25 cellular contexts compared by ENCODE assay signal in genomic region chr1:196680107-196680506, GRCh38. TPM values are rescaled to one million over a fixed set of nuclear protein-coding genes. Genes with fewer than 3 reads are reported as not detected.
A peak's percentile ranks its signal among the peaks of the same experiment; 100 is the strongest.
DNase-seq lines count a peak whose midpoint lies in the region; ATAC-seq, FAIRE-seq and TF ChIP-seq lines count a peak whose summit lies in the region.
"Had no signal": no experiment of that assay in that cellular context is flagged by ENCODE, and none has a peak within 500 bp of the region (broad histone marks: within the 10 kb centered on the region; RNA-seq: fewer than 3 reads in every experiment).

No MANE protein-coding gene starts in this region.

- no peak for TF ChIP-seq POLR2A in HepG2 (IDR thresholded peaks at IDR 0.05; ENCODE audit: insufficient read depth in 1 of 2, low read depth in 2 of 2, low read length in 2 of 2)

- no peaks in the 10 kb centered on the region for H3K9me3 ChIP-seq in HepG2 (ENCODE audit: low read length)
- H3K9me3 ChIP-seq: esophagus squamous epithelium, Peyer's patch had no signal

- ATAC-seq in GM21576 (IDR thresholded peaks at IDR 0.05; ENCODE audit: unreplicated experiment) (no peak), GM19035 (IDR thresholded peaks at IDR 0.05; ENCODE audit: unreplicated experiment) (no peak), HepG2 (no peak)
- ATAC-seq in activated T-cell treated with anti-CD3 and anti-CD28 coated beads, Interleukin-2, amount 50 U/mL, for 4 hours, result no peak
- ATAC-seq: activated T-cell treated with anti-CD3 and anti-CD28 coated beads, Interleukin-2, amount 50 U/mL, for 72 hours had no signal

- peak; percentile 76 for DNase-seq in A172 (ENCODE audit: low spot score)
- DNase-seq in HS-27A (ENCODE audit: low read depth), result peak; percentile 54
- peak; percentile 28 for DNase-seq in amniotic epithelial cell (ENCODE audit: low read depth)
- peak; percentile 51 for DNase-seq in fibroblast of pulmonary artery (ENCODE audit: low read depth)
- no peak for DNase-seq in activated T-cell treated with anti-CD3 and anti-CD28 coated beads, Interleukin-2, amount 50 U/mL, for 4 hours
- DNase-seq in HepG2 (ENCODE audit: low spot score), result no peak
- DNase-seq: 8988T; activated CD4-positive, alpha-beta T cell treated with anti-CD3 and anti-CD28 coated beads for 1 hour; activated naive CD4-positive, alpha-beta T cell treated with anti-CD3 and anti-CD28 coated beads, Interleukin-2, amount 50 U/mL, for 16 hours; activated T-cell treated with anti-CD3 and anti-CD28 coated beads, Interleukin-2, amount 50 U/mL, for 72 hours; aorta; effector CD8-positive, alpha-beta T cell; esophagus squamous epithelium; GDM1; hypothalamus; kidney; NCI-H1092 treated with DMSO at 0.1 percent for 48 hours; NCI-H2029 treated with DMSO at 0.1 percent for 48 hours; NK-92 treated with Interleukin-12 subunit alpha and Interleukin-12 subunit beta, amount 100 ng/mL, for 24 hours; Peyer's patch; T-helper 9 cell had no signal

- H3K4me1 ChIP-seq in HepG2 (ENCODE audit: insufficient read depth, low read length), result no peaks in the 10 kb centered on the region
- H3K4me1 ChIP-seq: esophagus squamous epithelium, Peyer's patch had no signal

- no peaks in the 10 kb centered on the region for H3K36me3 Mint-ChIP-seq in activated T-cell treated with anti-CD3 and anti-CD28 coated beads, Interleukin-2, amount 50 U/mL, for 4 hours (ENCODE audit: insufficient read depth)
- H3K36me3 Mint-ChIP-seq: memory B cell had no signal

- CTCF ChIA-PET in HepG2 (lab: Yijun Ruan, JAX; ENCODE audit: low intra/inter-chr PET ratio, low total read pairs), result no interaction called here

- no peaks in the 10 kb centered on the region for H4K20me1 ChIP-seq in HepG2 (ENCODE audit: insufficient read depth, low read length)

- TF ChIP-seq RAD21 in HepG2 (CRISPR knock-in tag; IDR thresholded peaks at IDR 0.05), result no peak

- POLR2A ChIA-PET in HepG2 (lab: Yijun Ruan, JAX), result no interaction called here

- no peaks in the 10 kb centered on the region for H3K36me3 ChIP-seq in HepG2 (replicated peaks in 1 of 2; ENCODE audit: control insufficient read depth in 1 of 2, insufficient read depth in 2 of 2, low read length in 2 of 2)
- H3K36me3 ChIP-seq: Peyer's patch had no signal

- 4% methylated on average over 2 of the region's 2 CpGs for WGBS in HepG2 (ENCODE audit: low lambda C conversion rate)

- TF ChIP-seq CTCF in fibroblast of pulmonary artery (IDR thresholded peaks at IDR 0.05; ENCODE audit: low read length, missing control alignments), result no peak
- no peak for TF ChIP-seq CTCF in HepG2 (CRISPR knock-in tag; IDR thresholded peaks at IDR 0.05)

- no peaks in the 10 kb centered on the region for H3K27me3 Mint-ChIP-seq in activated T-cell treated with anti-CD3 and anti-CD28 coated beads, Interleukin-2, amount 50 U/mL, for 4 hours (ENCODE audit: low read depth)
- H3K27me3 Mint-ChIP-seq: memory B cell had no signal

- in situ Hi-C loops in HepG2 (cut with HindIII; ENCODE audit: extremely low pct_ligation_motif_present, low pct_unique_long_range_greater_than_20kb), result no loop called here

- no peak for TF ChIP-seq EP300 in HepG2 (IDR thresholded peaks at IDR 0.05; ENCODE audit: low read depth in 2 of 2, low read length in 2 of 2)
- TF ChIP-seq EP300 in HepG2 (CRISPR knock-in tag; IDR thresholded peaks at IDR 0.05; ENCODE audit: borderline replicate concordance), result no peak

- H3K4me3 ChIP-seq in fibroblast of pulmonary artery (replicated peaks; ENCODE audit: low read depth, low read length), result no peak overlapping the region
- H3K4me3 ChIP-seq in HepG2 (replicated peaks in 1 of 3; ENCODE audit: insufficient read depth in 1 of 3, low read depth in 2 of 3, low read length in 3 of 3), result no peak overlapping the region
- H3K4me3 ChIP-seq: esophagus squamous epithelium, Peyer's patch had no signal

- H3K27me3 ChIP-seq in HepG2 (ENCODE audit: control insufficient read depth in 1 of 2, insufficient read depth in 2 of 2, low read length in 2 of 2), result no peaks in the 10 kb centered on the region
- H3K27me3 ChIP-seq: esophagus squamous epithelium, Peyer's patch had no signal

- H3K9ac ChIP-seq in HepG2 (ENCODE audit: insufficient read depth, low read depth, low read length), result no peak overlapping the region
- H3K9ac ChIP-seq: KMS-11 had no signal

- H3K4me1 Mint-ChIP-seq in activated T-cell treated with anti-CD3 and anti-CD28 coated beads, Interleukin-2, amount 50 U/mL, for 4 hours (ENCODE audit: low read depth), result no peaks in the 10 kb centered on the region
- H3K4me1 Mint-ChIP-seq: memory B cell had no signal

- intact Hi-C loops in HepG2 (cut with micrococcal nuclease; ENCODE audit: unreplicated experiment), result no loop called here

- no peak overlapping the region for H3K4me3 Mint-ChIP-seq in activated T-cell treated with anti-CD3 and anti-CD28 coated beads, Interleukin-2, amount 50 U/mL, for 4 hours
- H3K4me3 Mint-ChIP-seq: activated T-cell treated with anti-CD3 and anti-CD28 coated beads, Interleukin-2, amount 50 U/mL, for 72 hours; memory B cell had no signal

- no peaks in the 10 kb centered on the region for H3K79me2 ChIP-seq in HepG2 (ENCODE audit: insufficient read depth, low read length)

- no TSS peak for BruUV-seq in HepG2 (replicated peaks; lab: Mats Ljungman, UMichigan)

- H3K27ac ChIP-seq in HepG2 (ENCODE audit: extremely low read length, insufficient read depth, low read length), result no peak overlapping the region
- H3K27ac ChIP-seq: esophagus squamous epithelium, KMS-11, Peyer's patch had no signal

- no peak for FAIRE-seq in HepG2 (lab: Jason Lieb, UNC)
- FAIRE-seq: kidney had no signal

- no peaks in the 10 kb centered on the region for H3K9me3 Mint-ChIP-seq in activated T-cell treated with anti-CD3 and anti-CD28 coated beads, Interleukin-2, amount 50 U/mL, for 4 hours
- H3K9me3 Mint-ChIP-seq: activated T-cell treated with anti-CD3 and anti-CD28 coated beads, Interleukin-2, amount 50 U/mL, for 72 hours had no signal

- no peak overlapping the region for H3K4me2 ChIP-seq in HepG2 (ENCODE audit: low read depth, low read length)
- H3K4me2 ChIP-seq: KMS-11 had no signal

- no peak overlapping the region for H2AFZ ChIP-seq in HepG2 (ENCODE audit: low read length)

RNA-seq across cellular contexts. Expression of gene CFH, which starts 28.3 kb away (rescaled TPM):
- 2.2 and 2.5 TPM in 2 replicates for total RNA-seq in A172 (2014; rRNA removed; shearing (Covaris generic))
- under 1 TPM; 0.35 to 0.76 (median 0.63) TPM for total RNA-seq in activated T-cell treated with anti-CD3 and anti-CD28 coated beads, Interleukin-2, amount 50 U/mL, for 4 hours
- not detected in 2 replicates for total RNA-seq in HepG2 (2016; rRNA removed; fragmentation: Illumina TruSeq; extraction: Trizol)
- total RNA-seq in HepG2 (2016; cell fraction: cytosol; rRNA removed; fragmentation: Illumina TruSeq; extraction: Trizol; ENCODE audit: low read depth), result not detected in 2 replicates
- total RNA-seq in HepG2 (2016; cell fraction: insoluble cytoplasmic fraction; rRNA removed; fragmentation: Illumina TruSeq; extraction: Trizol), result not detected in 2 replicates
- total RNA-seq in HepG2 (2016; cell fraction: membrane; rRNA removed; fragmentation: Illumina TruSeq; extraction: Trizol), result not detected in 2 replicates
- not detected in 2 replicates for total RNA-seq in HepG2 (2016; cell fraction: nucleus; rRNA removed; fragmentation: Illumina TruSeq; extraction: Trizol)
- polyA plus RNA-seq in HepG2 (2011; rRNA removed), result 0.03 TPM in 1 of 2 replicates, not detected in the other
- polyA plus RNA-seq in HepG2 (2011; cell fraction: cytosol; rRNA removed), result not detected in 2 replicates
- polyA plus RNA-seq in HepG2 (2011; cell fraction: nucleus; rRNA removed), result not detected in 2 replicates
- not detected in 2 replicates for polyA plus RNA-seq in HepG2 (2012)
- polyA plus RNA-seq in HepG2 (2016; cell fraction: cytosol; fragmentation: Illumina TruSeq; extraction: Trizol; ENCODE audit: low read depth), result not detected in 2 replicates
- polyA plus RNA-seq in HepG2 (2016; cell fraction: insoluble cytoplasmic fraction; fragmentation: Illumina TruSeq; extraction: Trizol; ENCODE audit: low read depth), result not detected in 2 replicates
- polyA plus RNA-seq in HepG2 (2016; cell fraction: membrane; fragmentation: Illumina TruSeq; extraction: Trizol; ENCODE audit: low read depth), result not detected in 2 replicates
- polyA plus RNA-seq in HepG2 (2016; cell fraction: nucleus; fragmentation: Illumina TruSeq; extraction: Trizol; ENCODE audit: insufficient read depth, low read depth), result not detected in 2 replicates
- polyA minus RNA-seq in HepG2 (2011; rRNA and poly(A)+ RNA removed; ENCODE audit: low replicate concordance), result 0.18 and 46.8 TPM in 2 replicates
- polyA minus RNA-seq in HepG2 (2011; cell fraction: cytosol; rRNA and poly(A)+ RNA removed), result 0.35 and 0.40 TPM in 2 replicates
- 0.39 and 0.50 TPM in 2 replicates for polyA minus RNA-seq in HepG2 (2011; cell fraction: nucleus; rRNA and poly(A)+ RNA removed)

Comparison
In these comparisons a context has a peak if more than half of its experiments do, and no peak if none do; other contexts are left out.
1. DNase-seq: peak in A172 (single experiment), HS-27A (single experiment), amniotic epithelial cell (single experiment) and fibroblast of pulmonary artery (single experiment); none in activated T-cell treated with anti-CD3 and anti-CD28 coated beads, Interleukin-2, amount 50 U/mL, for 4 hours (single experiment) and HepG2 (single experiment).